ENCODE assay signal across 9 cellular contexts in genomic region chr22:43867839-43868652, GRCh38. TPM values are rescaled to one million over a fixed set of nuclear protein-coding genes. Genes with fewer than 3 reads are reported as not detected.
A peak's percentile ranks its signal among the peaks of the same experiment; 100 is the strongest.
DNase-seq lines count a peak whose midpoint lies in the region; ATAC-seq, FAIRE-seq and TF ChIP-seq lines count a peak whose summit lies in the region.
"Had no signal": no experiment of that assay in that cellular context is flagged by ENCODE, and none has a peak within 500 bp of the region (broad histone marks: within the 10 kb centered on the region; RNA-seq: fewer than 3 reads in every experiment).

No MANE protein-coding gene starts in this region.

- H3K36me3 Mint-ChIP-seq in immature natural killer cell (peaks cover 0 to 4% (median 0%) of the 10 kb centered on the region in 3 donors), CD14-positive monocyte (no peaks in the 10 kb centered on the region)

- no TSS peak for BruUV-seq in GM12878 (replicated peaks; lab: Mats Ljungman, UMichigan)

- H3K27ac ChIP-seq in GM12878 (ENCODE audit: control insufficient read depth, insufficient read depth) = no peak overlapping the region
- H3K27ac ChIP-seq: breast epithelium had no signal

- WGBS in GM12878 (ENCODE audit: insufficient coverage, insufficient replicate concordance, low lambda C conversion rate, missing lambda C conversion rate) = 24% methylated on average over 11 of the region's 11 CpGs

- RAD21 ChIA-PET in GM12878 (lab: Charles Lee; ENCODE audit: unreplicated experiment) = no interaction called here

- POLR2A ChIA-PET in GM12878 (lab: Charles Lee) = no interaction called here

- no peaks in the 10 kb centered on the region for H3K79me2 ChIP-seq in GM12878 (ENCODE audit: control insufficient read depth, insufficient read depth, low read length)

- peak; percentile 53 for DNase-seq in EL
- DNase-seq in LoVo (ENCODE audit: low spot score) = peak; percentile 65
- DNase-seq in GM12878 (ENCODE audit: low read depth, low spot score) = no peak
- DNase-seq in immature natural killer cell = peak in 2 of 3 donors; percentile 17 to 18
- DNase-seq in NCI-H69 (lab: John Stamatoyannopoulos, UW) = no peak
- no peak for DNase-seq in CD14-positive monocyte (ENCODE audit: low spot score)

- no peak overlapping the region for H2AFZ ChIP-seq in GM12878 (ENCODE audit: control insufficient read depth, low read depth, low read length)

- H3K9ac ChIP-seq in GM12878 (ENCODE audit: control insufficient read depth, insufficient read depth, low read length) = no peak overlapping the region

- H3K4me3 Mint-ChIP-seq in immature natural killer cell (no peak overlapping the region), CD14-positive monocyte (no peak overlapping the region)

- no peak for TF ChIP-seq EP300 in GM12878 (IDR thresholded peaks at IDR 0.05; ENCODE audit: borderline replicate concordance in 1 of 2, control insufficient read depth in 1 of 2, low read depth in 2 of 2, low read length in 2 of 2)

- in situ Hi-C loops in GM12878 (cut with MboI) = no loop called here

- H4K20me1 ChIP-seq in GM12878 (ENCODE audit: control insufficient read depth, insufficient read depth) = no peaks in the 10 kb centered on the region

- intact Hi-C loops in GM12878 (cut with micrococcal nuclease; ENCODE audit: unreplicated experiment) = no loop called here
- intact Hi-C loops in CD14-positive monocyte (cut with micrococcal nuclease) = no loop called here

- H3K9me3 Mint-ChIP-seq in immature natural killer cell = no peaks in the 10 kb centered on the region
- peaks cover 2 to 6% (median 2%) of the 10 kb centered on the region in 7 donors for H3K9me3 Mint-ChIP-seq in CD14-positive monocyte

- no peaks in the 10 kb centered on the region for H3K36me3 ChIP-seq in GM12878 (ENCODE audit: control insufficient read depth in 2 of 2, insufficient read depth in 2 of 2, low read length in 1 of 2)
- H3K36me3 ChIP-seq: breast epithelium had no signal

- TF ChIP-seq CTCF in GM12878 (IDR thresholded peaks at IDR 0.05 in 2 of 3, conservative IDR thresholded peaks at IDR 0.05 in 1 of 3; ENCODE audit: control insufficient read depth in 2 of 3, extremely low read depth in 1 of 3, insufficient read depth in 1 of 3, low read depth in 3 of 3, low read length in 3 of 3) (no peak), CD14-positive monocyte (IDR thresholded peaks at IDR 0.05) (no peak)

- no peak for TF ChIP-seq POLR2A in GM12878 (IDR thresholded peaks at IDR 0.05; ENCODE audit: low read depth, low read length)

- ATAC-seq in GM12878 = no peak
- no peak for ATAC-seq in HG03135 (IDR thresholded peaks at IDR 0.05; ENCODE audit: unreplicated experiment)
- ATAC-seq in HG02623 (IDR thresholded peaks at IDR 0.05; ENCODE audit: unreplicated experiment) = no peak

- no peak for TF ChIP-seq RAD21 in GM12878 (IDR thresholded peaks at IDR 0.05; ENCODE audit: insufficient read depth, low read depth, low read length)

- SMC1A ChIA-PET in GM12878 (lab: Charles Lee; ENCODE audit: uncharacterized antibody, unreplicated experiment) = no interaction called here

- H3K27me3 Mint-ChIP-seq in immature natural killer cell (ENCODE audit: low read depth in 3 of 3) = peaks cover 11 to 15% (median 14%) of the 10 kb centered on the region in 3 donors
- H3K27me3 Mint-ChIP-seq in CD14-positive monocyte (ENCODE audit: low read depth in 3 of 3) = peaks cover 18 to 24% (median 24%) of the 10 kb centered on the region in 3 donors

- no peak overlapping the region for H3K4me3 ChIP-seq in GM12878
- H3K4me3 ChIP-seq: breast epithelium had no signal

- H3K4me1 ChIP-seq in GM12878 (ENCODE audit: control insufficient read depth, insufficient read depth, low read length) = no peaks in the 10 kb centered on the region
- H3K4me1 ChIP-seq: breast epithelium had no signal

- H3K27ac Mint-ChIP-seq in immature natural killer cell = no peak overlapping the region
- no peak overlapping the region for H3K27ac Mint-ChIP-seq in CD14-positive monocyte

- no peak for FAIRE-seq in GM12878 (lab: Jason Lieb, UNC)

- no peaks in the 10 kb centered on the region for H3K27me3 ChIP-seq in GM12878 (replicated peaks in 1 of 2; ENCODE audit: control insufficient read depth in 2 of 2, insufficient read depth in 2 of 2, low read length in 1 of 2)

- H3K4me2 ChIP-seq in GM12878 (ENCODE audit: control insufficient read depth, insufficient read depth) = no peak overlapping the region

- CTCF ChIA-PET in GM12878 (lab: Yijun Ruan, JAX) = interaction anchor here (1.1 to 1.8 kb wide), 2 partner anchors 15 to 17 kb away, joined by 4 to 10 read pairs; no protein-coding TSS in a partner anchor

- H3K9me3 ChIP-seq in GM12878 (replicated peaks; ENCODE audit: control insufficient read depth, insufficient read depth, low read length) = no peaks in the 10 kb centered on the region

- no peaks in the 10 kb centered on the region for H3K4me1 Mint-ChIP-seq in immature natural killer cell
- no peaks in the 10 kb centered on the region for H3K4me1 Mint-ChIP-seq in CD14-positive monocyte

RNA-seq across cellular contexts. Expression of gene SULT4A1, which starts 5.7 kb away (rescaled TPM):
- not detected in 2 replicates for total RNA-seq in GM12878 (2013; cell fraction: nucleolus; rRNA removed)
- total RNA-seq in GM12878 (2014; rRNA removed) (not detected in 2 replicates), GM12878 (2014; rRNA removed; fragmentation: Illumina TruSeq; extraction: Trizol) (not detected in 2 replicates), GM12878 (2021) (not detected in 2 replicates)
- not detected for polyA plus RNA-seq in GM12878 (2011; ENCODE audit: low read depth)
- polyA plus RNA-seq in GM12878 (2011; rRNA removed) (not detected in 2 replicates), GM12878 (2014; fragmentation: Illumina TruSeq; extraction: Trizol) (not detected in 2 replicates), GM12878 (2014; fragmentation: Nextera tagmentation; extraction: Ambion mirVana) (not detected), GM12878 (2014; rRNA removed) (not detected in 2 replicates), GM12878 (2016; fragmentation: Nextera tagmentation; extraction: Ambion mirVana) (not detected), immature natural killer cell (not detected), CD14-positive monocyte (not detected)
- 0.03 TPM in 1 of 2 replicates, not detected in the other for polyA plus RNA-seq in GM12878 (2011; cell fraction: cytosol; rRNA removed)
- polyA plus RNA-seq in GM12878 (2011; cell fraction: nucleus; rRNA removed) = not detected in 2 replicates
- 0.06 TPM in 1 of 2 replicates, not detected in the other for polyA plus RNA-seq in GM12878 (2012)
- not detected in 2 replicates for polyA minus RNA-seq in GM12878 (2011; rRNA and poly(A)+ RNA removed)
- not detected in 2 replicates for polyA minus RNA-seq in GM12878 (2011; cell fraction: cytosol; rRNA and poly(A)+ RNA removed)
- polyA minus RNA-seq in GM12878 (2011; cell fraction: nucleus; rRNA and poly(A)+ RNA removed) = not detected in 2 replicates

RNA-seq across cellular contexts. Expression of gene PNPLA5, which starts 23.8 kb away (rescaled TPM):
- total RNA-seq in GM12878 (2013; cell fraction: nucleolus; rRNA removed) = not detected in 2 replicates
- total RNA-seq in GM12878 (2014; rRNA removed) = not detected in 2 replicates
- not detected in 2 replicates for total RNA-seq in GM12878 (2014; rRNA removed; fragmentation: Illumina TruSeq; extraction: Trizol)
- total RNA-seq in GM12878 (2021) = not detected in 2 replicates
- polyA plus RNA-seq in GM12878 (2011; ENCODE audit: low read depth) = not detected
- not detected in 2 replicates for polyA plus RNA-seq in GM12878 (2011; rRNA removed)
- not detected in 2 replicates for polyA plus RNA-seq in GM12878 (2011; cell fraction: cytosol; rRNA removed)
- polyA plus RNA-seq in GM12878 (2011; cell fraction: nucleus; rRNA removed) = not detected in 2 replicates
- polyA plus RNA-seq in GM12878 (2012) = not detected in 2 replicates
- polyA plus RNA-seq in GM12878 (2014; fragmentation: Illumina TruSeq; extraction: Trizol) = not detected in 2 replicates
- not detected for polyA plus RNA-seq in GM12878 (2014; fragmentation: Nextera tagmentation; extraction: Ambion mirVana)
- polyA plus RNA-seq in GM12878 (2014; rRNA removed) = not detected in 2 replicates
- not detected for polyA plus RNA-seq in GM12878 (2016; fragmentation: Nextera tagmentation; extraction: Ambion mirVana)
- polyA minus RNA-seq in GM12878 (2011; rRNA and poly(A)+ RNA removed) = not detected in 2 replicates
- polyA minus RNA-seq in GM12878 (2011; cell fraction: cytosol; rRNA and poly(A)+ RNA removed) = not detected in 2 replicates
- polyA minus RNA-seq in GM12878 (2011; cell fraction: nucleus; rRNA and poly(A)+ RNA removed) = not detected in 2 replicates
- not detected for polyA plus RNA-seq in immature natural killer cell
- polyA plus RNA-seq in CD14-positive monocyte = not detected
- total RNA-seq: breast epithelium had no signal

RNA-seq across cellular contexts. Expression of gene PNPLA3, which starts 55.6 kb away (rescaled TPM):
- total RNA-seq in GM12878 (2013; cell fraction: nucleolus; rRNA removed) = 0.21 TPM in 1 of 2 replicates, not detected in the other
- total RNA-seq in GM12878 (2014; rRNA removed) = not detected in 2 replicates
- not detected in 2 replicates for total RNA-seq in GM12878 (2014; rRNA removed; fragmentation: Illumina TruSeq; extraction: Trizol)
- total RNA-seq in GM12878 (2021) = not detected in 2 replicates
- polyA plus RNA-seq in GM12878 (2011; ENCODE audit: low read depth) = 0.10 TPM
- polyA plus RNA-seq in GM12878 (2011; rRNA removed) = 0.03 and 0.05 TPM in 2 replicates
- 0.03 and 0.07 TPM in 2 replicates for polyA plus RNA-seq in GM12878 (2011; cell fraction: cytosol; rRNA removed)
- polyA plus RNA-seq in GM12878 (2011; cell fraction: nucleus; rRNA removed) = 0.15 and 0.24 TPM in 2 replicates
- polyA plus RNA-seq in GM12878 (2012) = 0.28 and 0.42 TPM in 2 replicates
- polyA plus RNA-seq in GM12878 (2014; fragmentation: Illumina TruSeq; extraction: Trizol) = not detected in 2 replicates
- not detected for polyA plus RNA-seq in GM12878 (2014; fragmentation: Nextera tagmentation; extraction: Ambion mirVana)
- polyA plus RNA-seq in GM12878 (2014; rRNA removed) = 0.08 TPM in 1 of 2 replicates, not detected in the other
- not detected for polyA plus RNA-seq in GM12878 (2016; fragmentation: Nextera tagmentation; extraction: Ambion mirVana)
- polyA minus RNA-seq in GM12878 (2011; rRNA and poly(A)+ RNA removed) = 0.15 TPM in 1 of 2 replicates, not detected in the other
- not detected in 2 replicates for polyA minus RNA-seq in GM12878 (2011; cell fraction: cytosol; rRNA and poly(A)+ RNA removed)
- polyA minus RNA-seq in GM12878 (2011; cell fraction: nucleus; rRNA and poly(A)+ RNA removed) = 0.67 TPM in 1 of 2 replicates, not detected in the other
- polyA plus RNA-seq in immature natural killer cell = not detected
- not detected for polyA plus RNA-seq in CD14-positive monocyte

RNA-seq across cellular contexts. Expression of gene EFCAB6, which starts 55.9 kb away (rescaled TPM):
- total RNA-seq in GM12878 (2013; cell fraction: nucleolus; rRNA removed) = 2.5 and 4.1 TPM in 2 replicates
- total RNA-seq in GM12878 (2014; rRNA removed) (0.05 and 0.06 TPM in 2 replicates), GM12878 (2014; rRNA removed; fragmentation: Illumina TruSeq; extraction: Trizol) (0.13 and 0.18 TPM in 2 replicates), GM12878 (2021) (0.16 and 0.36 TPM in 2 replicates)
- polyA plus RNA-seq in GM12878 (2011; ENCODE audit: low read depth) = not detected
- polyA plus RNA-seq in GM12878 (2011; rRNA removed) (0.42 and 0.92 TPM in 2 replicates), GM12878 (2014; fragmentation: Illumina TruSeq; extraction: Trizol) (0.25 and 0.35 TPM in 2 replicates), GM12878 (2014; fragmentation: Nextera tagmentation; extraction: Ambion mirVana) (under 1 TPM; 0.05 to 0.08 TPM), GM12878 (2014; rRNA removed) (0.10 and 0.33 TPM in 2 replicates), GM12878 (2016; fragmentation: Nextera tagmentation; extraction: Ambion mirVana) (under 1 TPM; 0.30 to 0.42 TPM), immature natural killer cell (under 1 TPM in 2 of 3 donors, not detected in 1; 0.04 to 0.18 TPM), CD14-positive monocyte (not detected)
- polyA plus RNA-seq in GM12878 (2011; cell fraction: cytosol; rRNA removed) = 0.15 and 0.16 TPM in 2 replicates
- polyA plus RNA-seq in GM12878 (2011; cell fraction: nucleus; rRNA removed) = 0.42 and 0.54 TPM in 2 replicates
- 0.12 and 0.13 TPM in 2 replicates for polyA plus RNA-seq in GM12878 (2012)
- polyA minus RNA-seq in GM12878 (2011; rRNA and poly(A)+ RNA removed) = 0.21 and 0.44 TPM in 2 replicates
- polyA minus RNA-seq in GM12878 (2011; cell fraction: cytosol; rRNA and poly(A)+ RNA removed) = 0.62 TPM in 1 of 2 replicates, not detected in the other
- 0.86 and 1.1 TPM in 2 replicates for polyA minus RNA-seq in GM12878 (2011; cell fraction: nucleus; rRNA and poly(A)+ RNA removed)

Comparison
In these comparisons a context has a peak if more than half of its experiments do, and no peak if none do; other contexts are left out.
1. DNase-seq: peak in EL (single experiment), LoVo (single experiment) and immature natural killer cell (2 of 3); none in GM12878 (single experiment), NCI-H69 (single experiment) and CD14-positive monocyte (single experiment).